ENCODE assay signal across 8 cellular contexts in genomic region chr1:31643976-31644559, GRCh38. TPM values are rescaled to one million over a fixed set of nuclear protein-coding genes. Genes with fewer than 3 reads are reported as not detected.
DNase-seq lines count a peak whose midpoint lies in the region; ATAC-seq, FAIRE-seq and TF ChIP-seq lines count a peak whose summit lies in the region.

No MANE protein-coding gene starts in this region.

- no peak for TF ChIP-seq POLR2A in heart left ventricle (IDR thresholded peaks at IDR 0.05)

- peak overlapping the region; percentile 78 to 99 (median 86) for H3K4me3 ChIP-seq in heart left ventricle
- peak overlapping the region; percentile 71 to 99 (median 92) for H3K4me3 ChIP-seq in keratinocyte (ENCODE audit: control insufficient read depth in 2 of 3, extremely low read depth in 1 of 3, insufficient read depth in 2 of 3, low read depth in 1 of 3, low read length in 3 of 3)

- peak overlapping the region; percentile 99 for H2AFZ ChIP-seq in keratinocyte (ENCODE audit: control insufficient read depth, low read length)

- H3K9me3 ChIP-seq in heart left ventricle (no peaks in the 10 kb centered on the region), keratinocyte (ENCODE audit: control insufficient read depth, low read depth, low read length) (no peaks in the 10 kb centered on the region)

- no peaks in the 10 kb centered on the region for H3K9me1 ChIP-seq in keratinocyte (ENCODE audit: control insufficient read depth, extremely low read depth, insufficient read depth, low read length)

- FAIRE-seq in keratinocyte (lab: Jason Lieb, UNC) = peak; percentile 57

- peaks cover 46% of the 10 kb centered on the region for H3K79me2 ChIP-seq in keratinocyte (ENCODE audit: control insufficient read depth, insufficient read depth, low read length)

- peaks cover 0 to 4% (median 0%) of the 10 kb centered on the region in 9 donors for H3K36me3 ChIP-seq in heart left ventricle
- H3K36me3 ChIP-seq in keratinocyte (ENCODE audit: control insufficient read depth in 2 of 2, extremely low read depth in 1 of 2, insufficient read depth in 2 of 2, low read length in 2 of 2) = peaks cover 0 to 23% of the 10 kb centered on the region in 2 experiments

- intact Hi-C loops in heart left ventricle (cut with DNase I) (loop anchor here in 1 of 10 donors (2.0 kb wide), 1 partner anchor 71 kb away; no protein-coding TSS in a partner anchor), left cardiac atrium (cut with DNase I) (no loop called here)
- intact Hi-C loops in activated T-helper 1 cell treated with anti-CD3 and anti-CD28 coated beads, Interleukin-12 subunit alpha, Interleukin-12 subunit beta, Interleukin-2, Interleukin-4 antibody, amounts not matched to agents 30 ng/mL and 10 ng/mL and 1 ng/mL, durations not matched to agents 14 hours and 24 hours and 36 hours (cut with micrococcal nuclease) = loop anchor here (1.0 to 10.0 kb wide), 8 partner anchors 291 to 889 kb away; partner anchors contain the start of genes BSDC1, KPNA6, LAPTM5 and PTP4A2

- no peak for TF ChIP-seq CTCF in heart left ventricle (IDR thresholded peaks at IDR 0.05)
- TF ChIP-seq CTCF in keratinocyte (optimal IDR thresholded peaks at IDR 0.05 in 1 of 3, IDR thresholded peaks at IDR 0.05 in 1 of 3, conservative IDR thresholded peaks at IDR 0.05 in 1 of 3; ENCODE audit: extremely low read depth in 1 of 3, insufficient read depth in 2 of 3, low read length in 3 of 3) = no peak

- 4 to 24% (median 7%) methylated on average over 4 to 18 of the region's 18 CpGs for WGBS in heart left ventricle, 4 donors

- peak overlapping the region; percentile 100 for H3K27ac Mint-ChIP-seq in activated T-helper 1 cell treated with anti-CD3 and anti-CD28 coated beads, Interleukin-12 subunit alpha, Interleukin-12 subunit beta, Interleukin-2, Interleukin-4 antibody, amounts not matched to agents 30 ng/mL and 10 ng/mL and 1 ng/mL, durations not matched to agents 14 hours and 24 hours and 36 hours

- H3K27ac ChIP-seq in heart left ventricle (peak overlapping the region; percentile 94 to 100 (median 98)), keratinocyte (ENCODE audit: control insufficient read depth, insufficient read depth, low read length) (peak overlapping the region; percentile 99), temporal lobe (ENCODE audit: low read depth, low read length) (peak overlapping the region; percentile 82)

- peak overlapping the region; percentile 99 for H3K9ac ChIP-seq in keratinocyte (ENCODE audit: control insufficient read depth, extremely low read depth, insufficient read depth, low read length)

- H3K4me1 ChIP-seq in heart left ventricle (peaks cover 0 to 86% (median 64%) of the 10 kb centered on the region in 12 donors), keratinocyte (ENCODE audit: control insufficient read depth, extremely low read depth, insufficient read depth, low read length) (peaks cover 48% of the 10 kb centered on the region)

- ATAC-seq in heart left ventricle (peak in 2 of 4 donors; percentile 47 to 61), left cardiac atrium (no peak), HG03039 (IDR thresholded peaks at IDR 0.05; ENCODE audit: unreplicated experiment) (no peak)

- H3K36me3 Mint-ChIP-seq in activated T-helper 1 cell treated with anti-CD3 and anti-CD28 coated beads, Interleukin-12 subunit alpha, Interleukin-12 subunit beta, Interleukin-2, Interleukin-4 antibody, amounts not matched to agents 30 ng/mL and 10 ng/mL and 1 ng/mL, durations not matched to agents 14 hours and 24 hours and 36 hours (ENCODE audit: low read depth) = peaks cover 9% of the 10 kb centered on the region

- peak overlapping the region; percentile 96 for H3K4me3 Mint-ChIP-seq in activated T-helper 1 cell treated with anti-CD3 and anti-CD28 coated beads, Interleukin-12 subunit alpha, Interleukin-12 subunit beta, Interleukin-2, Interleukin-4 antibody, amounts not matched to agents 30 ng/mL and 10 ng/mL and 1 ng/mL, durations not matched to agents 14 hours and 24 hours and 36 hours

- H3K27me3 ChIP-seq in heart left ventricle = no peaks in the 10 kb centered on the region
- no peaks in the 10 kb centered on the region for H3K27me3 ChIP-seq in keratinocyte (ENCODE audit: control insufficient read depth, extremely low read depth, insufficient read depth, low read length)

- dilution Hi-C loops in keratinocyte (cut with MboI; ENCODE audit: extremely low pct_ligation_motif_present, low sequenced_read_pairs) = no loop called here

- peaks cover 5% of the 10 kb centered on the region for H3K9me3 Mint-ChIP-seq in activated T-helper 1 cell treated with anti-CD3 and anti-CD28 coated beads, Interleukin-12 subunit alpha, Interleukin-12 subunit beta, Interleukin-2, Interleukin-4 antibody, amounts not matched to agents 30 ng/mL and 10 ng/mL and 1 ng/mL, durations not matched to agents 14 hours and 24 hours and 36 hours

- H3K27me3 Mint-ChIP-seq in activated T-helper 1 cell treated with anti-CD3 and anti-CD28 coated beads, Interleukin-12 subunit alpha, Interleukin-12 subunit beta, Interleukin-2, Interleukin-4 antibody, amounts not matched to agents 30 ng/mL and 10 ng/mL and 1 ng/mL, durations not matched to agents 14 hours and 24 hours and 36 hours (ENCODE audit: insufficient read depth) = no peaks in the 10 kb centered on the region

- no peaks in the 10 kb centered on the region for H4K20me1 ChIP-seq in keratinocyte (ENCODE audit: control insufficient read depth, extremely low read depth, insufficient read depth, low read length)

- H3K4me1 Mint-ChIP-seq in activated T-helper 1 cell treated with anti-CD3 and anti-CD28 coated beads, Interleukin-12 subunit alpha, Interleukin-12 subunit beta, Interleukin-2, Interleukin-4 antibody, amounts not matched to agents 30 ng/mL and 10 ng/mL and 1 ng/mL, durations not matched to agents 14 hours and 24 hours and 36 hours (ENCODE audit: low read depth) = peaks cover 21% of the 10 kb centered on the region

- peak overlapping the region; percentile 100 for H3K4me2 ChIP-seq in keratinocyte (ENCODE audit: control insufficient read depth, extremely low read depth, insufficient read depth, low read depth, low read length)

- DNase-seq in heart left ventricle (no peak), left cardiac atrium (no peak), keratinocyte (ENCODE audit: low read depth, low spot score) (peak; percentile 48), NCI-H748 treated with DMSO at 0.1 percent for 48 hours (lab: John Stamatoyannopoulos, UW) (no peak), GM19238 (ENCODE audit: insufficient read length, low spot score) (no peak)
- DNase-seq in activated T-helper 1 cell treated with anti-CD3 and anti-CD28 coated beads, Interleukin-12 subunit alpha, Interleukin-12 subunit beta, Interleukin-2, Interleukin-4 antibody, amounts not matched to agents 30 ng/mL and 10 ng/mL and 1 ng/mL, durations not matched to agents 14 hours and 24 hours and 36 hours (ENCODE audit: low spot score) = no peak

RNA-seq across cellular contexts. Expression of gene PEF1, which starts 0.6 kb away (rescaled TPM):
- total RNA-seq in heart left ventricle = 10 to 100 TPM; 32.2 to 55.4 (median 42.4) TPM
- polyA plus RNA-seq in heart left ventricle = 100 to 1,000 TPM in 1 of 2 donors, 10 to 100 TPM in 1; 36.1 to 106 TPM
- total RNA-seq in left cardiac atrium = 10 to 100 TPM; 32.3 to 44.7 TPM
- total RNA-seq in activated T-helper 1 cell treated with anti-CD3 and anti-CD28 coated beads, Interleukin-12 subunit alpha, Interleukin-12 subunit beta, Interleukin-2, Interleukin-4 antibody, amounts not matched to agents 30 ng/mL and 10 ng/mL and 1 ng/mL, durations not matched to agents 14 hours and 24 hours and 36 hours = 57.6 and 66.1 TPM in 2 replicates
- polyA plus RNA-seq in keratinocyte = 72.2 to 107 TPM (median 90.1 TPM) in 3 replicates
- 33.3 TPM for polyA plus RNA-seq in keratinocyte (2011; ENCODE audit: low read depth)
- 83.2 and 85.4 TPM in 2 replicates for polyA plus RNA-seq in keratinocyte (2011; cell fraction: cytosol; rRNA removed)
- polyA plus RNA-seq in keratinocyte (2011; cell fraction: nucleus; rRNA removed) = 59.0 and 66.8 TPM in 2 replicates
- polyA plus RNA-seq in keratinocyte (2012; ENCODE audit: low replicate concordance) = 67.9 and 68.1 TPM in 2 replicates
- polyA minus RNA-seq in keratinocyte = 99.8 to 160 TPM (median 138 TPM) in 3 replicates
- 80.4 TPM for polyA minus RNA-seq in keratinocyte (2011; cell fraction: cytosol; rRNA and poly(A)+ RNA removed)
- polyA minus RNA-seq in keratinocyte (2011; cell fraction: nucleus; rRNA and poly(A)+ RNA removed) = 29.3 and 34.7 TPM in 2 replicates
- total RNA-seq in temporal lobe = 32.0 TPM

RNA-seq across cellular contexts. Expression of gene HCRTR1, which starts 26.6 kb away (rescaled TPM):
- total RNA-seq in heart left ventricle (under 1 TPM in 5 of 9 donors, not detected in 4; 0.21 to 0.82 (median 0.30) TPM), left cardiac atrium (under 1 TPM; 0.42 to 0.44 TPM), temporal lobe (3.2 TPM)
- polyA plus RNA-seq in heart left ventricle (under 1 TPM; 0.24 to 0.50 TPM), keratinocyte (not detected in 3 replicates)
- not detected in 2 replicates for total RNA-seq in activated T-helper 1 cell treated with anti-CD3 and anti-CD28 coated beads, Interleukin-12 subunit alpha, Interleukin-12 subunit beta, Interleukin-2, Interleukin-4 antibody, amounts not matched to agents 30 ng/mL and 10 ng/mL and 1 ng/mL, durations not matched to agents 14 hours and 24 hours and 36 hours
- not detected for polyA plus RNA-seq in keratinocyte (2011; ENCODE audit: low read depth)
- not detected in 2 replicates for polyA plus RNA-seq in keratinocyte (2011; cell fraction: cytosol; rRNA removed)
- polyA plus RNA-seq in keratinocyte (2011; cell fraction: nucleus; rRNA removed) = not detected in 2 replicates
- not detected in 2 replicates for polyA plus RNA-seq in keratinocyte (2012; ENCODE audit: low replicate concordance)
- not detected in 3 replicates for polyA minus RNA-seq in keratinocyte
- polyA minus RNA-seq in keratinocyte (2011; cell fraction: cytosol; rRNA and poly(A)+ RNA removed) = not detected
- polyA minus RNA-seq in keratinocyte (2011; cell fraction: nucleus; rRNA and poly(A)+ RNA removed) = not detected in 2 replicates

RNA-seq across cellular contexts. Expression of gene COL16A1, which starts 59.7 kb away (rescaled TPM):
- total RNA-seq in heart left ventricle = 10 to 100 TPM; 10.1 to 24.1 (median 13.1) TPM
- polyA plus RNA-seq in heart left ventricle = 10 to 100 TPM in 1 of 2 donors, 1 to 10 TPM in 1; 7.5 to 15.8 TPM
- total RNA-seq in left cardiac atrium = 10 to 100 TPM; 19.8 to 27.5 TPM
- not detected in 2 replicates for total RNA-seq in activated T-helper 1 cell treated with anti-CD3 and anti-CD28 coated beads, Interleukin-12 subunit alpha, Interleukin-12 subunit beta, Interleukin-2, Interleukin-4 antibody, amounts not matched to agents 30 ng/mL and 10 ng/mL and 1 ng/mL, durations not matched to agents 14 hours and 24 hours and 36 hours
- polyA plus RNA-seq in keratinocyte = 31.2 to 75.5 TPM (median 43.4 TPM) in 3 replicates
- polyA plus RNA-seq in keratinocyte (2011; ENCODE audit: low read depth) = 39.2 TPM
- 5.4 and 11.0 TPM in 2 replicates for polyA plus RNA-seq in keratinocyte (2011; cell fraction: cytosol; rRNA removed)
- polyA plus RNA-seq in keratinocyte (2011; cell fraction: nucleus; rRNA removed) = 155 and 217 TPM in 2 replicates
- 49.0 and 79.2 TPM in 2 replicates for polyA plus RNA-seq in keratinocyte (2012; ENCODE audit: low replicate concordance)
- polyA minus RNA-seq in keratinocyte = 55.1 to 84.1 TPM (median 79.1 TPM) in 3 replicates
- 33.4 TPM for polyA minus RNA-seq in keratinocyte (2011; cell fraction: cytosol; rRNA and poly(A)+ RNA removed)
- polyA minus RNA-seq in keratinocyte (2011; cell fraction: nucleus; rRNA and poly(A)+ RNA removed) = 157 and 192 TPM in 2 replicates
- total RNA-seq in temporal lobe = 10.3 TPM

Comparison
In these comparisons a context has a peak if more than half of its experiments do, and no peak if none do; other contexts are left out.
1. RNA of gene COL16A1, which starts 59.7 kb away (total RNA-seq): 19.8 to 27.5 TPM in left cardiac atrium, 10.1 to 24.1 TPM in heart left ventricle and 10.3 TPM in temporal lobe (single experiment); not detected in activated T-helper 1 cell treated with anti-CD3 and anti-CD28 coated beads, Interleukin-12 subunit alpha, Interleukin-12 subunit beta, Interleukin-2, Interleukin-4 antibody, amounts not matched to agents 30 ng/mL and 10 ng/mL and 1 ng/mL, durations not matched to agents 14 hours and 24 hours and 36 hours; every median in the first group is over 10 times any median in the second.
2. Peak in every context shown above with its lines, with median percentiles within 50 percentile points of each other: H3K27ac ChIP-seq.